In the genomic region with DNA sequence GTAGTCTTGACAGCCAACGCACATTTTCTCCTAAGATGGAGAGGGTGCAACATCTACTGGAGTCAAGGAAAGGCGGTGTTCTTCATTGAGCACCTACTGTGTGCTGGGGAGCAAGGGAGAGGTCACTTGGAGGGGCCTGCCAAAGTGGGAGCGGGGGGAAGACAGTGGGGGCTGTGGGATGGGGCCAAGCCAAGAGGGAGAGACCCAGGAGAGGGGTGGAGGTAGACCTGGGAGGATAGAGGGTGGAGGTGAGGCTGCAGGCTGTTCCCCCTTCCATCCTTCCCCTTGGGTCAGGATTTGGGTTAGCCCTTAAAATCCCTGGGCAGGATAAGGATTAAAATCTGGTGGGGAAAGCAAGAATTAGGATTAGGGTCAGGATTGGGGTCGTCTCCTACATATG, we compare ENCODE assay signal across 24 cellular contexts. TPM values are rescaled to one million over a fixed set of nuclear protein-coding genes. Genes with fewer than 3 reads are reported as not detected.
DNase-seq lines count a peak whose midpoint lies in the region; ATAC-seq and TF ChIP-seq lines count a peak whose summit lies in the region.
"Had no signal": no experiment of that assay in that cellular context is flagged by ENCODE, and none has a peak within 500 bp of the region (broad histone marks: within the 10 kb centered on the region; RNA-seq: fewer than 3 reads in every experiment).

No MANE protein-coding gene starts in this region.

- H3K79me2 ChIP-seq in MM.1S (ENCODE audit: low read length): no peaks in the 10 kb centered on the region

- TF ChIP-seq CTCF in MM.1S (IDR thresholded peaks at IDR 0.05; ENCODE audit: low read length) (no peak), mesothelial cell of epicardium (IDR thresholded peaks at IDR 0.05; ENCODE audit: unreplicated experiment) (no peak), type B pancreatic cell (conservative IDR thresholded peaks at IDR 0.05) (no peak)

- H3K4me1 ChIP-seq in MM.1S (ENCODE audit: low read length): no peaks in the 10 kb centered on the region
- H3K4me1 ChIP-seq: SJCRH30 had no signal

- H3K27ac ChIP-seq in MM.1S (ENCODE audit: low read length): no peak overlapping the region
- H3K27ac ChIP-seq: SJCRH30 had no signal

- peaks cover 18% of the 10 kb centered on the region for H3K4me1 Mint-ChIP-seq in activated naive CD4-positive, alpha-beta T cell treated with anti-CD3 and anti-CD28 coated beads, Interleukin-2, amount 50 U/mL, for 24 hours
- H3K4me1 Mint-ChIP-seq in mesothelial cell of epicardium (peaks cover 19% of the 10 kb centered on the region), type B pancreatic cell (ENCODE audit: unreplicated experiment) (peaks cover 25% of the 10 kb centered on the region)

- peaks cover 33% of the 10 kb centered on the region for H3K27me3 Mint-ChIP-seq in activated naive CD4-positive, alpha-beta T cell treated with anti-CD3 and anti-CD28 coated beads, Interleukin-2, amount 50 U/mL, for 24 hours
- H3K27me3 Mint-ChIP-seq in mesothelial cell of epicardium (ENCODE audit: low read depth) (peaks cover 71% of the 10 kb centered on the region), type B pancreatic cell (peaks cover 69% of the 10 kb centered on the region)

- peak overlapping the region; percentile 28 for H3K4me3 Mint-ChIP-seq in activated naive CD4-positive, alpha-beta T cell treated with anti-CD3 and anti-CD28 coated beads, Interleukin-2, amount 50 U/mL, for 24 hours
- H3K4me3 Mint-ChIP-seq in mesothelial cell of epicardium: peak overlapping the region; percentile 45
- peak overlapping the region; percentile 48 for H3K4me3 Mint-ChIP-seq in type B pancreatic cell

- peak overlapping the region; percentile 59 for H3K27ac Mint-ChIP-seq in activated naive CD4-positive, alpha-beta T cell treated with anti-CD3 and anti-CD28 coated beads, Interleukin-2, amount 50 U/mL, for 24 hours
- H3K27ac Mint-ChIP-seq in mesothelial cell of epicardium (no peak overlapping the region), type B pancreatic cell (no peak overlapping the region)
- H3K27ac Mint-ChIP-seq: B cell, CD14-positive monocyte had no signal

- no peaks in the 10 kb centered on the region for H3K9me3 Mint-ChIP-seq in activated naive CD4-positive, alpha-beta T cell treated with anti-CD3 and anti-CD28 coated beads, Interleukin-2, amount 50 U/mL, for 24 hours
- H3K9me3 Mint-ChIP-seq in mesothelial cell of epicardium (no peaks in the 10 kb centered on the region), type B pancreatic cell (no peaks in the 10 kb centered on the region)

- H3K9ac ChIP-seq in MM.1S (ENCODE audit: low read length): no peak overlapping the region

- no peak for DNase-seq in activated naive CD4-positive, alpha-beta T cell treated with Interleukin-2 at 50 U/mL for 16 hours
- peak; percentile 2 for DNase-seq in MM.1S
- DNase-seq in mesothelial cell of epicardium (ENCODE audit: low spot score in 2 of 2, unreplicated experiment in 2 of 2): no peak
- DNase-seq in type B pancreatic cell (ENCODE audit: extremely low spot score, unreplicated experiment): no peak
- DNase-seq in islet precursor cell: no peak
- DNase-seq in stimulated activated naive CD8-positive, alpha-beta T cell treated with anti-CD3 and anti-CD28 coated beads, Interleukin-15, Interleukin-2, amounts not matched to agents 100 U/mL and 50 U/mL, for 24 hours: no peak
- DNase-seq: DMS 273 treated with DMSO at 0.1 percent for 48 hours, DMS79 treated with DMSO at 0.1 percent for 48 hours, GOT3, KG1, NCI-H1105, NCI-H146, NCI-H2029, NCI-H2171, NCI-H446, NCI-H526, OCI-M1, SJCRH30 had no signal

- no peaks in the 10 kb centered on the region for H4K20me1 ChIP-seq in MM.1S (ENCODE audit: insufficient read depth, low read length)

- no peaks in the 10 kb centered on the region for H3K36me3 ChIP-seq in MM.1S (replicated peaks; ENCODE audit: insufficient read depth, low read length)
- H3K36me3 ChIP-seq: SJCRH30 had no signal

- H2AFZ ChIP-seq in MM.1S (ENCODE audit: low read length): no peak overlapping the region

- no peaks in the 10 kb centered on the region for H3K9me2 ChIP-seq in MM.1S (replicated peaks; ENCODE audit: insufficient read depth, low read length)

- no peak overlapping the region for H3K4me2 ChIP-seq in MM.1S (ENCODE audit: low read depth, low read length)

- no peaks in the 10 kb centered on the region for H3K36me3 Mint-ChIP-seq in activated naive CD4-positive, alpha-beta T cell treated with anti-CD3 and anti-CD28 coated beads, Interleukin-2, amount 50 U/mL, for 24 hours
- H3K36me3 Mint-ChIP-seq in mesothelial cell of epicardium (no peaks in the 10 kb centered on the region), type B pancreatic cell (no peaks in the 10 kb centered on the region)
- H3K36me3 Mint-ChIP-seq: CD14-positive monocyte had no signal

- no peaks in the 10 kb centered on the region for H3K9me3 ChIP-seq in MM.1S (replicated peaks; ENCODE audit: insufficient read depth, low read length)
- H3K9me3 ChIP-seq: SJCRH30 had no signal

- no peak overlapping the region for H3K4me3 ChIP-seq in MM.1S (ENCODE audit: low read length)
- H3K4me3 ChIP-seq: GM12878, SJCRH30 had no signal

- peaks cover 79% of the 10 kb centered on the region for H3K27me3 ChIP-seq in MM.1S (replicated peaks; ENCODE audit: insufficient read depth, low read length)
- H3K27me3 ChIP-seq: SJCRH30 had no signal

- no peaks in the 10 kb centered on the region for H3F3A ChIP-seq in MM.1S (ENCODE audit: insufficient read depth, low read length)

- ATAC-seq in GM18520 (IDR thresholded peaks at IDR 0.05; ENCODE audit: unreplicated experiment): no peak
- ATAC-seq in stimulated activated naive CD8-positive, alpha-beta T cell treated with anti-CD3 and anti-CD28 coated beads, Interleukin-15, Interleukin-2, amounts not matched to agents 100 U/mL and 50 U/mL, for 24 hours: no peak
- ATAC-seq: GM12878, HCT116 had no signal

RNA-seq across cellular contexts. Expression of gene PLPP2, which starts 1.7 kb away (rescaled TPM):
- 8.0 to 8.8 TPM (median 8.4 TPM) in 3 replicates for total RNA-seq in mesothelial cell of epicardium
- 7.6 and 8.6 TPM in 2 replicates for total RNA-seq in type B pancreatic cell (ENCODE audit: low replicate concordance)

RNA-seq across cellular contexts. Expression of gene MIER2, which starts 51.6 kb away (rescaled TPM):
- total RNA-seq in mesothelial cell of epicardium (47.1 to 50.5 TPM (median 47.6 TPM) in 3 replicates), type B pancreatic cell (ENCODE audit: low replicate concordance) (42.3 and 43.3 TPM in 2 replicates)
